18 cellular contexts compared by ENCODE assay signal in the genomic region with DNA sequence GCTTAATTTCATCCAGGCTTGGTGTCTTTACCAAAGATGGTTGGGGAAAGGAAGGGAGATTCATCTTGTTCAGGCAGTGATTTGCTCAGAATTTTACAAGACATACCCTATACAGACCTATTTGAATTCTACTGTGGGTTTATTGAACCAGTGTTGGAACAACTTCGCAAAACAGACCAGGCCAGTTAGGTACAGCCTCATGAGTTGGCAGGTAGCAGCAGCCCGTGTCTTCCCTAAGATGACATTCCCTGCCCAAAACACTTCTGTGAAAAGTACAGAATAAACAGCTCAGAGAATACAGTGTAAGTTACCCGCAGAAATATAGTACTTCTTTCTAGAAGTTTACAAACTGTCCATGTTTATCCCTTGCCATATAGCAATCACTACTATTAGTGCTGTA.
DNase-seq lines count a peak whose midpoint lies in the region; ATAC-seq and TF ChIP-seq lines count a peak whose summit lies in the region.
"Had no signal": no experiment of that assay in that cellular context is flagged by ENCODE, and none has a peak within 500 bp of the region (broad histone marks: within the 10 kb centered on the region; RNA-seq: fewer than 3 reads in every experiment).

No MANE protein-coding gene starts in this region.

- no peak for TF ChIP-seq CTCF in MCF 10A (IDR thresholded peaks at IDR 0.05; ENCODE audit: unreplicated experiment)
- no peak for TF ChIP-seq CTCF in mammary epithelial cell (conservative IDR thresholded peaks at IDR 0.05 in 1 of 2, IDR thresholded peaks at IDR 0.05 in 1 of 2; ENCODE audit: extremely low read depth in 1 of 2, insufficient read depth in 1 of 2, low read depth in 1 of 2, low read length in 2 of 2)
- TF ChIP-seq CTCF in nephron progenitor cell (IDR thresholded peaks at IDR 0.05): no peak
- no peak for TF ChIP-seq CTCF in type B pancreatic cell (conservative IDR thresholded peaks at IDR 0.05)

- H3K27me3 ChIP-seq in mammary epithelial cell (ENCODE audit: insufficient read depth, low read length): no peaks in the 10 kb centered on the region
- H3K27me3 ChIP-seq: upper lobe of right lung had no signal

- no peak overlapping the region for H2AFZ ChIP-seq in mammary epithelial cell (ENCODE audit: low read depth, low read length)

- BruUV-seq in MCF 10A (replicated peaks; lab: Mats Ljungman, UMichigan) (no TSS peak), mammary epithelial cell (replicated peaks; lab: Mats Ljungman, UMichigan) (no TSS peak)

- H3K27ac Mint-ChIP-seq in MCF 10A (ENCODE audit: low read depth, unreplicated experiment) (peak overlapping the region; percentile 53), nephron progenitor cell (peak overlapping the region; percentile 37), type B pancreatic cell (peak overlapping the region; percentile 87)
- H3K27ac Mint-ChIP-seq in activated T-helper 17 cell treated with anti-CD3 and anti-CD28 coated beads, Interleukin-2, amount 50 U/mL, for 72 hours: peak overlapping the region; percentile 46
- H3K27ac Mint-ChIP-seq: activated B cell treated with CpG ODN at 0.5 μM for 24 hours had no signal

- POLR2A ChIA-PET in MCF 10A (lab: Yijun Ruan, JAX): interaction anchor here (1.4 kb wide), 1 partner anchor 36 kb away, joined by 3 read pairs; no protein-coding TSS in a partner anchor

- H3K4me1 Mint-ChIP-seq in MCF 10A (ENCODE audit: insufficient read depth, unreplicated experiment) (peaks cover 18% of the 10 kb centered on the region), nephron progenitor cell (no peaks in the 10 kb centered on the region), type B pancreatic cell (ENCODE audit: unreplicated experiment) (peaks cover 13% of the 10 kb centered on the region)
- H3K4me1 Mint-ChIP-seq in activated T-helper 17 cell treated with anti-CD3 and anti-CD28 coated beads, Interleukin-2, amount 50 U/mL, for 72 hours: peaks cover 24% of the 10 kb centered on the region

- 96% methylated on average over 3 of the region's 3 CpGs for WGBS in mammary epithelial cell (ENCODE audit: low coverage, missing lambda C conversion rate)

- H3K79me2 ChIP-seq in mammary epithelial cell (ENCODE audit: insufficient read depth, low read length): peaks cover 22% of the 10 kb centered on the region

- H3K27ac ChIP-seq in mammary epithelial cell (ENCODE audit: insufficient read depth, low read depth, low read length): no peak overlapping the region
- H3K27ac ChIP-seq: upper lobe of right lung had no signal

- H3K4me2 ChIP-seq in mammary epithelial cell (ENCODE audit: insufficient read depth, low read depth, low read length): no peak overlapping the region

- CTCF ChIA-PET in MCF 10A (lab: Yijun Ruan, JAX) (interaction anchor here (0.7 kb wide), 1 partner anchor 506 kb away, joined by 3 read pairs; no protein-coding TSS in a partner anchor), mammary epithelial cell (lab: Charles Lee; ENCODE audit: low non-redundant PET) (no interaction called here)

- no peaks in the 10 kb centered on the region for H3K27me3 Mint-ChIP-seq in MCF 10A (ENCODE audit: insufficient read depth, unreplicated experiment)
- H3K27me3 Mint-ChIP-seq in activated T-helper 17 cell treated with anti-CD3 and anti-CD28 coated beads, Interleukin-2, amount 50 U/mL, for 72 hours: no peaks in the 10 kb centered on the region
- no peaks in the 10 kb centered on the region for H3K27me3 Mint-ChIP-seq in nephron progenitor cell (ENCODE audit: low read depth, poor library complexity)
- H3K27me3 Mint-ChIP-seq in type B pancreatic cell: no peaks in the 10 kb centered on the region
- H3K27me3 Mint-ChIP-seq: activated B cell treated with CpG ODN at 0.5 μM for 24 hours; CD4-positive, CD25-positive, alpha-beta regulatory T cell had no signal

- peaks cover 8% of the 10 kb centered on the region for H3K4me1 ChIP-seq in mammary epithelial cell (ENCODE audit: insufficient read depth, low read length)

- no peaks in the 10 kb centered on the region for H4K20me1 ChIP-seq in mammary epithelial cell (ENCODE audit: insufficient read depth, low read length)

- no peak overlapping the region for H3K4me3 Mint-ChIP-seq in MCF 10A (ENCODE audit: unreplicated experiment)
- H3K4me3 Mint-ChIP-seq in activated T-helper 17 cell treated with anti-CD3 and anti-CD28 coated beads, Interleukin-2, amount 50 U/mL, for 72 hours: no peak overlapping the region
- H3K4me3 Mint-ChIP-seq in nephron progenitor cell: no peak overlapping the region
- H3K4me3 Mint-ChIP-seq in type B pancreatic cell: no peak overlapping the region
- H3K4me3 Mint-ChIP-seq: activated B cell treated with CpG ODN at 0.5 μM for 24 hours; CD4-positive, CD25-positive, alpha-beta regulatory T cell had no signal

- no peak for ATAC-seq in activated T-helper 17 cell treated with anti-CD3 and anti-CD28 coated beads, Interleukin-2, amount 50 U/mL, for 72 hours (replicated peaks)
- no peak for ATAC-seq in HG03175 (IDR thresholded peaks at IDR 0.05; ENCODE audit: unreplicated experiment)
- ATAC-seq: SK-N-SH treated with all-trans-retinoic acid at 6 μM for 48 hours had no signal

- no peak for DNase-seq in MCF 10A (ENCODE audit: unreplicated experiment)
- DNase-seq in mammary epithelial cell: no peak
- DNase-seq in nephron progenitor cell: no peak
- no peak for DNase-seq in type B pancreatic cell (ENCODE audit: extremely low spot score, unreplicated experiment)
- no peak for DNase-seq in NCI-H1436 (lab: John Stamatoyannopoulos, UW)
- DNase-seq: activated B cell treated with CpG ODN at 0.5 μM for 24 hours; activated CD4-positive, alpha-beta T cell treated with anti-CD3 and anti-CD28 coated beads, Interleukin-2, amount 50 U/mL, for 4 hours; activated gamma-delta T cell; CD4-positive, CD25-positive, alpha-beta regulatory T cell; NCI-H1436 treated with DMSO at 0.1 percent for 48 hours; NCI-H526; occipital lobe; RPMI8226; T1000 had no signal

- no peaks in the 10 kb centered on the region for H3K9me3 ChIP-seq in mammary epithelial cell (replicated peaks; ENCODE audit: insufficient read depth, low read length)
- H3K9me3 ChIP-seq: upper lobe of right lung had no signal

- peaks cover 8% of the 10 kb centered on the region for H3K36me3 ChIP-seq in mammary epithelial cell (ENCODE audit: insufficient read depth, low read length)

- H3K4me3 ChIP-seq in mammary epithelial cell (replicated peaks in 1 of 3; ENCODE audit: insufficient read depth in 1 of 3, low read depth in 2 of 3, low read length in 3 of 3): no peak overlapping the region
- H3K4me3 ChIP-seq: upper lobe of right lung had no signal

- dilution Hi-C loops in mammary epithelial cell (cut with HindIII; ENCODE audit: low sequenced_read_pairs): no loop called here

- intact Hi-C loops in MCF 10A (cut with micrococcal nuclease): loop anchor here (5.0 kb wide), 1 partner anchor 120 kb away; the partner anchor contains the start of gene PPP6R3
- intact Hi-C loops in mammary epithelial cell (cut with micrococcal nuclease): loop anchor here (5.0 kb wide), 1 partner anchor 120 kb away; the partner anchor contains the start of gene PPP6R3

- H3K36me3 Mint-ChIP-seq in MCF 10A (ENCODE audit: insufficient read depth, unreplicated experiment): peaks cover 63% of the 10 kb centered on the region
- peaks cover 100% of the 10 kb centered on the region for H3K36me3 Mint-ChIP-seq in activated T-helper 17 cell treated with anti-CD3 and anti-CD28 coated beads, Interleukin-2, amount 50 U/mL, for 72 hours (ENCODE audit: low read depth)
- H3K36me3 Mint-ChIP-seq in nephron progenitor cell (ENCODE audit: low read depth): peaks cover 71% of the 10 kb centered on the region
- H3K36me3 Mint-ChIP-seq in type B pancreatic cell: peaks cover 61% of the 10 kb centered on the region

- H3K9me3 Mint-ChIP-seq in MCF 10A (ENCODE audit: unreplicated experiment): no peaks in the 10 kb centered on the region
- H3K9me3 Mint-ChIP-seq in activated T-helper 17 cell treated with anti-CD3 and anti-CD28 coated beads, Interleukin-2, amount 50 U/mL, for 72 hours: no peaks in the 10 kb centered on the region
- no peaks in the 10 kb centered on the region for H3K9me3 Mint-ChIP-seq in nephron progenitor cell
- no peaks in the 10 kb centered on the region for H3K9me3 Mint-ChIP-seq in type B pancreatic cell
- H3K9me3 Mint-ChIP-seq: activated B cell treated with CpG ODN at 0.5 μM for 24 hours had no signal

- in situ Hi-C loops in mammary epithelial cell (cut with MboI; ENCODE audit: low sequenced_read_pairs in 2 of 2): no loop called here

- no peak overlapping the region for H3K9ac ChIP-seq in mammary epithelial cell (ENCODE audit: insufficient read depth, low read length)

Comparison
In these comparisons a context has a peak if more than half of its experiments do, and no peak if none do; other contexts are left out.
1. H3K27ac Mint-ChIP-seq: peak in every context shown above with its lines; median percentile 87 in type B pancreatic cell; 53 in MCF 10A; 46 in activated T-helper 17 cell treated with anti-CD3 and anti-CD28 coated beads, Interleukin-2, amount 50 U/mL, for 72 hours; 37 in nephron progenitor cell.